8 cellular contexts compared by ENCODE assay signal in the genomic region with DNA sequence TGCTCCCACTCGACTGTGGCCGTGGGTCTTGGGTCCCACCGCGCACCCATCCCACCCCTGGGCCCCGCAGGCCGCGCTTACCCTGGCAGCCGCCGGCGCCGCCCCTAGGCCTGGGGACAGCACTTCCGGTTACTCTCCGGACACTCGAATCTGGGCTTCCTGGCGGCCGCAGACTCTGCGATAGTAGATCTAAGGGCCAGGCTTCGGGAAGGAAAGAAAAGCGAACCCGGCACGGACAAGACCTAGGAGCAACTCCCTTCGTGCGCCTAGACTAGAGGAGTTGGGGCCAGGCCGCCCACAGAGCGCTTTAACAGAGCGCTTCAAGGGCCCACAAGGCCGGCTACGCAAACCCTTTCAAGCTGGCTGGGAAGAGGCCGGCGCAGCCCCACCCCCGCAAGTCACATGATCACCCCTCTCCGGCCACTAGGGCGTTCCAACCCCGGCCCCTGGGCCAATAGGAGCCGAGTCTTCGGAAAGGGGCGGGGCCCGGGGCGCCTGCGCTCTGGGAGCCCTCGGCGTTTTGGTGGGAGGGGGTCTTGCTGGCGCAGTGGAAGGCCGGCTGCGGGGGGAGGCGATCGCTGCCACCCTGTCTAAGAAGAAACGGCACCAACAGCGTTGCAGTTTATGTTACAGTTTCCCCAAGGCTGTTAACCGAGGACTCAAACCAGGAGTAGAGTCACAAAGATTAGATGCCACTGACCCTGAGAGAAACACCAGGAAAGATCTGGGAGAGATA. TPM values are rescaled to one million over a fixed set of nuclear protein-coding genes. Genes with fewer than 3 reads are reported as not detected.
DNase-seq lines count a peak whose midpoint lies in the region; ATAC-seq and TF ChIP-seq lines count a peak whose summit lies in the region.
"Not testable (repeated sequence)": the region's sequence is repeated elsewhere in the genome, so short reads cannot be mapped to it uniquely, and the experiment has no call there.

A gene with protein sequence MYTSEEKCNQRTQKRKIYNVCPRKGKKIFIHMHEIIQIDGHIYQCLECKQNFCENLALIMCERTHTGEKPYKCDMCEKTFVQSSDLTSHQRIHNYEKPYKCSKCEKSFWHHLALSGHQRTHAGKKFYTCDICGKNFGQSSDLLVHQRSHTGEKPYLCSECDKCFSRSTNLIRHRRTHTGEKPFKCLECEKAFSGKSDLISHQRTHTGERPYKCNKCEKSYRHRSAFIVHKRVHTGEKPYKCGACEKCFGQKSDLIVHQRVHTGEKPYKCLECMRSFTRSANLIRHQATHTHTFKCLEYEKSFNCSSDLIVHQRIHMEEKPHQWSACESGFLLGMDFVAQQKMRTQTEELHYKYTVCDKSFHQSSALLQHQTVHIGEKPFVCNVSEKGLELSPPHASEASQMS (minus strand): TSS at position 387 of the 736 bp plus-strand sequence. CDS start 21,193 bp downstream, outside the sequence.

- peaks cover 0 to 21% (median 16%) of the 10 kb centered on the region in 11 experiments; a peak in 12 of 22 replicates for H3K9me3 ChIP-seq in BLaER1 treated with 17β-estradiol and CSF1 and Interleukin-3, amounts not matched to agents 10 nM and 100 nM (replicated peaks in 1 of 11)
- not testable (repeated sequence) for H3K9me3 ChIP-seq in left lung

- peak within 1 kb of the TSS; percentile 62 to 86 (median 82) for H3K4me3 ChIP-seq in BLaER1 treated with 17β-estradiol and CSF1 and Interleukin-3, amounts not matched to agents 10 nM and 100 nM
- peak within 1 kb of the TSS; percentile 63 to 77 for H3K4me3 ChIP-seq in left lung

- H3K9ac ChIP-seq in BLaER1 treated with 17β-estradiol and CSF1 and Interleukin-3, amounts not matched to agents 10 nM and 100 nM, result peak within 1 kb of the TSS; percentile 77 to 90 (median 85)

- DNase-seq in NCI-H748 (lab: John Stamatoyannopoulos, UW; ENCODE audit: unreplicated experiment), result peak; percentile 98
- DNase-seq in activated CD4-positive, alpha-beta T cell treated with anti-CD3 and anti-CD28 coated beads, Interleukin-2, amount 50 U/mL, for 24 hours (ENCODE audit: low read depth in 1 of 2, low spot score in 1 of 2), result peak; percentile 58 to 82
- DNase-seq in dermis blood vessel endothelial cell, result peak; percentile 95
- DNase-seq in left lung, result peak; percentile 96 to 98
- peak; percentile 84 for DNase-seq in stimulated activated CD4-positive, alpha-beta T cell treated with anti-CD3 and anti-CD28 coated beads, Interleukin-2, amount 100 ng/mL, for 48 hours

- H3K4me1 ChIP-seq in BLaER1 treated with 17β-estradiol and CSF1 and Interleukin-3, amounts not matched to agents 10 nM and 100 nM, result peaks cover 13 to 31% (median 18%) of the 10 kb centered on the region in 10 experiments
- peaks cover 8 to 33% of the 10 kb centered on the region in 2 donors for H3K4me1 ChIP-seq in left lung

- ATAC-seq in GM19351 (IDR thresholded peaks at IDR 0.05; ENCODE audit: unreplicated experiment), result peak; percentile 99
- peak; percentile 98 for ATAC-seq in HG03521 (IDR thresholded peaks at IDR 0.05; ENCODE audit: unreplicated experiment)
- peak; percentile 100 for ATAC-seq in left lung

- TF ChIP-seq CTCF in left lung (IDR thresholded peaks at IDR 0.05), result peak in 1 of 2 donors; percentile 33

- not testable (repeated sequence) for H3K27me3 ChIP-seq in BLaER1 treated with 17β-estradiol and CSF1 and Interleukin-3, amounts not matched to agents 10 nM and 100 nM
- H3K27me3 ChIP-seq in left lung, result peaks cover 0 to 28% of the 10 kb centered on the region in 2 donors

- H3K4me2 ChIP-seq in BLaER1 treated with 17β-estradiol and CSF1 and Interleukin-3, amounts not matched to agents 10 nM and 100 nM, result peak within 1 kb of the TSS; percentile 68 to 96 (median 88)

- peaks cover 24 to 40% (median 35%) of the 10 kb centered on the region in 11 experiments for H3K36me3 ChIP-seq in BLaER1 treated with 17β-estradiol and CSF1 and Interleukin-3, amounts not matched to agents 10 nM and 100 nM
- peaks cover 0 to 10% of the 10 kb centered on the region in 2 donors for H3K36me3 ChIP-seq in left lung

- intact Hi-C loops in left lung (cut with DNase I), result not testable (repeated sequence)

- peak within 1 kb of the TSS; percentile 78 to 86 (median 84) for H3K27ac ChIP-seq in BLaER1 treated with 17β-estradiol and CSF1 and Interleukin-3, amounts not matched to agents 10 nM and 100 nM
- peak within 1 kb of the TSS; percentile 75 to 86 for H3K27ac ChIP-seq in left lung

- H4K20me1 ChIP-seq in BLaER1 treated with 17β-estradiol and CSF1 and Interleukin-3, amounts not matched to agents 10 nM and 100 nM, result peaks cover 0 to 12% (median 0%) of the 10 kb centered on the region in 11 experiments; a peak in 6 of 22 replicates

RNA-seq across cellular contexts. Expression of the gene that starts here (rescaled TPM):
- total RNA-seq in dermis blood vessel endothelial cell (14.0 and 19.2 TPM in 2 replicates), left lung (10 to 100 TPM; 21.2 to 23.8 TPM)

Comparison
In these comparisons a context has a peak if more than half of its experiments do, and no peak if none do; other contexts are left out.
1. Peak in every context shown above with its lines: DNase-seq, ATAC-seq, H3K4me3 ChIP-seq and H3K27ac ChIP-seq.